In the genomic region with DNA sequence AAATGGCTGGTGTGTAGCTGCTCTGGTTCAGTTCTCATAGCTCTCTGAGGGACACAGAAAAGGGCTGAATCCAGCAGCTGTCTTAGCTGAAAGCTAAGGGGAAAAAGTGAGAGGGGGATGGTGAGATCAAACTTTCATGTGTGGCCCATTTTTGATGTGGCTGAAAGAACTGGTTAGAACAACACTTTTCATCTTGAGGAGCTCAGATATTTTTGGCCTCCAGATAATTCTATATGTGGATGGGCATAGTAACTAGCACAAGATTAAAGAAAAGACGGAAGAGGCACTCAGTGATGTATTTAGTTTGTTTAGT, we compare ENCODE assay signal across 16 cellular contexts.
DNase-seq lines count a peak whose midpoint lies in the region; ATAC-seq and TF ChIP-seq lines count a peak whose summit lies in the region.
"Had no signal": no experiment of that assay in that cellular context is flagged by ENCODE, and none has a peak within 500 bp of the region (broad histone marks: within the 10 kb centered on the region; RNA-seq: fewer than 3 reads in every experiment).

No MANE protein-coding gene starts in this region.

- H3K4me1 ChIP-seq in uterus (no peaks in the 10 kb centered on the region), upper lobe of right lung (no peaks in the 10 kb centered on the region)
- H3K4me1 ChIP-seq: esophagus squamous epithelium had no signal

- DNase-seq in activated CD4-positive, alpha-beta T cell treated with anti-CD3 and anti-CD28 coated beads for 36 hours, result peak; percentile 13
- DNase-seq in activated CD4-positive, alpha-beta T cell treated with anti-CD3 and anti-CD28 coated beads, Interleukin-2, amount 50 U/mL, for 48 hours, result no peak
- peak; percentile 88 for DNase-seq in Jurkat, Clone E6-1 (ENCODE audit: low read depth, low spot score)
- no peak for DNase-seq in activated naive CD8-positive, alpha-beta T cell treated with anti-CD3 and anti-CD28 coated beads, Interleukin-2, amount 10 ng/mL, durations not matched to agents 7 days and 5 days
- no peak for DNase-seq in stimulated activated effector memory CD8-positive, alpha-beta T cell treated with anti-CD3 and anti-CD28 coated beads, Interleukin-12 subunit alpha, Interleukin-12 subunit beta, amount 100 ng/mL, for 72 hours (ENCODE audit: low spot score in 2 of 2)
- DNase-seq in uterus, result no peak
- DNase-seq in upper lobe of right lung, result no peak
- DNase-seq in DMS153 treated with DMSO at 0.1 percent for 48 hours (lab: John Stamatoyannopoulos, UW; ENCODE audit: unreplicated experiment), result no peak
- DNase-seq: activated CD4-positive, CD25-positive, alpha-beta regulatory T cell; dorsolateral prefrontal cortex; esophagus squamous epithelium; midbrain; NCI-H187 treated with DMSO at 0.1 percent for 48 hours; NCI-H524; ovary had no signal

- no peak overlapping the region for H3K4me3 Mint-ChIP-seq in activated CD4-positive, alpha-beta T cell treated with anti-CD3 and anti-CD28 coated beads for 36 hours
- H3K4me3 Mint-ChIP-seq in activated naive CD8-positive, alpha-beta T cell treated with anti-CD3 and anti-CD28 coated beads, Interleukin-2, amount 10 ng/mL, durations not matched to agents 7 days and 5 days, result peak overlapping the region; percentile 59
- H3K4me3 Mint-ChIP-seq in stimulated activated effector memory CD8-positive, alpha-beta T cell treated with anti-CD3 and anti-CD28 coated beads, Interleukin-12 subunit alpha, Interleukin-12 subunit beta, amount 100 ng/mL, for 72 hours, result no peak overlapping the region

- H3K27ac Mint-ChIP-seq in activated CD4-positive, alpha-beta T cell treated with anti-CD3 and anti-CD28 coated beads for 36 hours, result peak overlapping the region; percentile 51
- H3K27ac Mint-ChIP-seq in activated naive CD8-positive, alpha-beta T cell treated with anti-CD3 and anti-CD28 coated beads, Interleukin-2, amount 10 ng/mL, durations not matched to agents 7 days and 5 days, result peak overlapping the region; percentile 53
- H3K27ac Mint-ChIP-seq in stimulated activated effector memory CD8-positive, alpha-beta T cell treated with anti-CD3 and anti-CD28 coated beads, Interleukin-12 subunit alpha, Interleukin-12 subunit beta, amount 100 ng/mL, for 72 hours, result peak overlapping the region; percentile 50

- TF ChIP-seq POLR2A in uterus (IDR thresholded peaks at IDR 0.05), result no peak

- H3K27ac ChIP-seq in uterus (no peak overlapping the region), upper lobe of right lung (no peak overlapping the region)
- H3K27ac ChIP-seq: dorsolateral prefrontal cortex, esophagus squamous epithelium, ovary had no signal

- CTCF ChIA-PET in activated CD4-positive, alpha-beta T cell treated with anti-CD3 and anti-CD28 coated beads for 36 hours (lab: Charles Lee), result interaction anchor here (0.5 to 1.8 kb wide), 5 partner anchors 12 to 787 kb away, joined by 3 to 5 read pairs (median 3); no protein-coding TSS in a partner anchor

- intact Hi-C loops in activated CD4-positive, alpha-beta T cell treated with anti-CD3 and anti-CD28 coated beads for 36 hours (cut with DNase I, micrococcal nuclease), result loop anchor here in 1 of 2 experiments (5.0 kb wide), 2 partner anchors 41 to 71 kb away; partner anchors contain the start of gene KRAS
- intact Hi-C loops in uterus (cut with DNase I; ENCODE audit: low total_unique reads) (no loop called here), upper lobe of right lung (cut with DNase I) (no loop called here)

- no peak for ATAC-seq in activated CD4-positive, alpha-beta T cell treated with anti-CD3 and anti-CD28 coated beads for 36 hours
- ATAC-seq in activated naive CD8-positive, alpha-beta T cell treated with anti-CD3 and anti-CD28 coated beads, Interleukin-2, amount 10 ng/mL, durations not matched to agents 7 days and 5 days (ENCODE audit: low read depth), result peak; percentile 75
- ATAC-seq in stimulated activated effector memory CD8-positive, alpha-beta T cell treated with anti-CD3 and anti-CD28 coated beads, Interleukin-12 subunit alpha, Interleukin-12 subunit beta, amount 100 ng/mL, for 72 hours, result no peak
- no peak for ATAC-seq in upper lobe of right lung
- ATAC-seq: Panc1 had no signal

- H3K4me1 Mint-ChIP-seq in activated CD4-positive, alpha-beta T cell treated with anti-CD3 and anti-CD28 coated beads for 36 hours, result peaks cover 55% of the 10 kb centered on the region
- H3K4me1 Mint-ChIP-seq in activated naive CD8-positive, alpha-beta T cell treated with anti-CD3 and anti-CD28 coated beads, Interleukin-2, amount 10 ng/mL, durations not matched to agents 7 days and 5 days, result peaks cover 37% of the 10 kb centered on the region
- H3K4me1 Mint-ChIP-seq in stimulated activated effector memory CD8-positive, alpha-beta T cell treated with anti-CD3 and anti-CD28 coated beads, Interleukin-12 subunit alpha, Interleukin-12 subunit beta, amount 100 ng/mL, for 72 hours, result peaks cover 39% of the 10 kb centered on the region

- H3K9me3 ChIP-seq in uterus, result no peaks in the 10 kb centered on the region
- H3K9me3 ChIP-seq in upper lobe of right lung, result no peaks in the 10 kb centered on the region
- H3K9me3 ChIP-seq: esophagus squamous epithelium, ovary had no signal

- H3K36me3 Mint-ChIP-seq in activated CD4-positive, alpha-beta T cell treated with anti-CD3 and anti-CD28 coated beads for 36 hours (ENCODE audit: low read depth), result no peaks in the 10 kb centered on the region
- no peaks in the 10 kb centered on the region for H3K36me3 Mint-ChIP-seq in activated naive CD8-positive, alpha-beta T cell treated with anti-CD3 and anti-CD28 coated beads, Interleukin-2, amount 10 ng/mL, durations not matched to agents 7 days and 5 days
- no peaks in the 10 kb centered on the region for H3K36me3 Mint-ChIP-seq in stimulated activated effector memory CD8-positive, alpha-beta T cell treated with anti-CD3 and anti-CD28 coated beads, Interleukin-12 subunit alpha, Interleukin-12 subunit beta, amount 100 ng/mL, for 72 hours

- no peaks in the 10 kb centered on the region for H3K9me3 Mint-ChIP-seq in activated CD4-positive, alpha-beta T cell treated with anti-CD3 and anti-CD28 coated beads for 36 hours (ENCODE audit: low read depth)
- H3K9me3 Mint-ChIP-seq in activated naive CD8-positive, alpha-beta T cell treated with anti-CD3 and anti-CD28 coated beads, Interleukin-2, amount 10 ng/mL, durations not matched to agents 7 days and 5 days, result no peaks in the 10 kb centered on the region
- no peaks in the 10 kb centered on the region for H3K9me3 Mint-ChIP-seq in stimulated activated effector memory CD8-positive, alpha-beta T cell treated with anti-CD3 and anti-CD28 coated beads, Interleukin-12 subunit alpha, Interleukin-12 subunit beta, amount 100 ng/mL, for 72 hours

- TF ChIP-seq CTCF in uterus (IDR thresholded peaks at IDR 0.05), result no peak
- TF ChIP-seq CTCF in upper lobe of right lung (IDR thresholded peaks at IDR 0.05), result no peak

- H3K27me3 Mint-ChIP-seq in activated CD4-positive, alpha-beta T cell treated with anti-CD3 and anti-CD28 coated beads for 36 hours, result no peaks in the 10 kb centered on the region
- H3K27me3 Mint-ChIP-seq in activated naive CD8-positive, alpha-beta T cell treated with anti-CD3 and anti-CD28 coated beads, Interleukin-2, amount 10 ng/mL, durations not matched to agents 7 days and 5 days, result no peaks in the 10 kb centered on the region

- H3K27me3 ChIP-seq in uterus, result no peaks in the 10 kb centered on the region
- H3K27me3 ChIP-seq in upper lobe of right lung, result no peaks in the 10 kb centered on the region
- H3K27me3 ChIP-seq: esophagus squamous epithelium, ovary had no signal

- H3K36me3 ChIP-seq in uterus (no peaks in the 10 kb centered on the region), upper lobe of right lung (no peaks in the 10 kb centered on the region)
- H3K36me3 ChIP-seq: esophagus squamous epithelium, ovary had no signal

- H3K4me3 ChIP-seq in Jurkat, Clone E6-1 (ENCODE audit: low read length), result no peak overlapping the region
- H3K4me3 ChIP-seq in uterus (no peak overlapping the region), upper lobe of right lung (no peak overlapping the region)
- H3K4me3 ChIP-seq: dorsolateral prefrontal cortex, esophagus squamous epithelium, ovary had no signal

- POLR2A ChIA-PET in activated CD4-positive, alpha-beta T cell treated with anti-CD3 and anti-CD28 coated beads for 36 hours (lab: Charles Lee), result no interaction called here
- POLR2A ChIA-PET in activated naive CD8-positive, alpha-beta T cell treated with anti-CD3 and anti-CD28 coated beads, Interleukin-2, amount 10 ng/mL, durations not matched to agents 7 days and 5 days (lab: Charles Lee), result interaction anchor here (1.3 to 2.3 kb wide), 3 partner anchors 54 to 73 kb away, joined by 4 to 16 read pairs (median 14); partner anchors contain the start of gene KRAS

Comparison
In these comparisons a context has a peak if more than half of its experiments do, and no peak if none do; other contexts are left out.
1. DNase-seq: peak in activated CD4-positive, alpha-beta T cell treated with anti-CD3 and anti-CD28 coated beads for 36 hours (single experiment) and Jurkat, Clone E6-1 (single experiment); none in activated CD4-positive, alpha-beta T cell treated with anti-CD3 and anti-CD28 coated beads, Interleukin-2, amount 50 U/mL, for 48 hours (0 of 2), activated naive CD8-positive, alpha-beta T cell treated with anti-CD3 and anti-CD28 coated beads, Interleukin-2, amount 10 ng/mL, durations not matched to agents 7 days and 5 days (single experiment), stimulated activated effector memory CD8-positive, alpha-beta T cell treated with anti-CD3 and anti-CD28 coated beads, Interleukin-12 subunit alpha, Interleukin-12 subunit beta, amount 100 ng/mL, for 72 hours (0 of 2), uterus (0 of 2), upper lobe of right lung (single experiment) and DMS153 treated with DMSO at 0.1 percent for 48 hours (single experiment).
2. Peak in every context shown above with its lines, with median percentiles within 50 percentile points of each other: H3K27ac Mint-ChIP-seq.